Comparison of ENCODE assay signal across 1 cellular context in genomic region chr19:35436477-35437141, GRCh38.
A peak's percentile ranks its signal among the peaks of the same experiment; 100 is the strongest.
TF ChIP-seq lines count a peak whose summit lies in the region.

No MANE protein-coding gene starts in this region.

TF ChIP-seq in HEK293, 187 proteins besides CTCF, POLR2A, EP300 and RAD21 (continued from another document):
- TF ChIP-seq BCL6B (tag by site-specific recombination; IDR thresholded peaks at IDR 0.05) (0 out of 2 replicates have a peak, but pooled peaks have one; percentile 7), ZNF10 (tag by site-specific recombination; IDR thresholded peaks at IDR 0.05) (no peak), SCRT2 (tag by site-specific recombination; IDR thresholded peaks at IDR 0.05) (no peak), ZNF335 (tag by site-specific recombination; conservative IDR thresholded peaks at IDR 0.05) (0 out of 2 replicates have a peak, but pooled peaks have one; percentile 7), ZNF704 (tag by site-specific recombination; IDR thresholded peaks at IDR 0.05) (no peak), ZIC2 (tag by site-specific recombination; IDR thresholded peaks at IDR 0.05) (no peak; the same call in 1 of the 2 replicates), ZBTB17 (tag by site-specific recombination; IDR thresholded peaks at IDR 0.05) (peak; percentile 79), ZNF777 (tag by site-specific recombination; IDR thresholded peaks at IDR 0.05; ENCODE audit: borderline replicate concordance) (0 out of 2 replicates have a peak, but pooled peaks have one; percentile 64), HOXC10 (CRISPR knock-in tag; IDR thresholded peaks at IDR 0.05) (no peak), ZNF768 (tag by site-specific recombination; IDR thresholded peaks at IDR 0.05) (no peak), KLF1 (tag by site-specific recombination; IDR thresholded peaks at IDR 0.05) (peak; percentile 47), ZNF843 (tag by site-specific recombination; IDR thresholded peaks at IDR 0.05) (no peak), BCL11B (tag by site-specific recombination; IDR thresholded peaks at IDR 0.05; ENCODE audit: low read depth) (no peak), ZNF449 (tag by site-specific recombination; IDR thresholded peaks at IDR 0.05) (peak; percentile 61), ZNF660 (tag by site-specific recombination; IDR thresholded peaks at IDR 0.05) (peak; percentile 42; the same call in 1 of the 2 replicates)
